Comparison of ENCODE assay signal across 8 cellular contexts in genomic region chr9:20658677-20659473, GRCh38. TPM values are rescaled to one million over a fixed set of nuclear protein-coding genes. Genes with fewer than 3 reads are reported as not detected.
DNase-seq lines count a peak whose midpoint lies in the region; ATAC-seq and TF ChIP-seq lines count a peak whose summit lies in the region.

No MANE protein-coding gene starts in this region.

- H3K9me3 ChIP-seq in CD4-positive, CD25-positive, alpha-beta regulatory T cell (ENCODE audit: control insufficient read depth in 2 of 2, low read length in 2 of 2): no peaks in the 10 kb centered on the region
- H3K9me3 ChIP-seq in Karpas-422 (ENCODE audit: low read length) (no peaks in the 10 kb centered on the region), muscle layer of colon (ENCODE audit: low read length) (no peaks in the 10 kb centered on the region)

- H3K4me3 Mint-ChIP-seq in CD4-positive, CD25-positive, alpha-beta regulatory T cell: peak overlapping the region in 1 of 4 donors; percentile 90

- H3K9me2 ChIP-seq in Karpas-422 (replicated peaks; ENCODE audit: insufficient read depth, low read length): no peaks in the 10 kb centered on the region

- no peaks in the 10 kb centered on the region for H3K36me3 ChIP-seq in CD4-positive, CD25-positive, alpha-beta regulatory T cell (ENCODE audit: control insufficient read depth, insufficient read depth, low read length)
- H3K36me3 ChIP-seq in Karpas-422 (ENCODE audit: insufficient read depth, low read length) (no peaks in the 10 kb centered on the region), muscle layer of colon (ENCODE audit: insufficient read depth, low read length) (no peaks in the 10 kb centered on the region)

- H3K9ac ChIP-seq in Karpas-422 (ENCODE audit: low read length) (peak overlapping the region; percentile 11; the same call in 1 of the 2 replicates), muscle layer of colon (ENCODE audit: low read length) (no peak overlapping the region)

- no peak for TF ChIP-seq CTCF in choroid plexus epithelial cell (conservative IDR thresholded peaks at IDR 0.05; ENCODE audit: low read depth, low read length)

- peak overlapping the region; percentile 47 to 91 (median 69) for H3K27ac Mint-ChIP-seq in CD4-positive, CD25-positive, alpha-beta regulatory T cell

- peaks cover 0 to 1% (median 0%) of the 10 kb centered on the region in 7 donors for H3K9me3 Mint-ChIP-seq in CD4-positive, CD25-positive, alpha-beta regulatory T cell

- H4K20me1 ChIP-seq in Karpas-422 (ENCODE audit: insufficient read depth, low read depth, low read length): no peaks in the 10 kb centered on the region

- H2AFZ ChIP-seq in Karpas-422 (ENCODE audit: low read length): peak overlapping the region; percentile 81; the same call in 1 of the 2 replicates

- DNase-seq in CD4-positive, CD25-positive, alpha-beta regulatory T cell: peak in 1 of 3 donors; percentile 27
- DNase-seq in Karpas-422 (no peak), choroid plexus epithelial cell (ENCODE audit: low read depth) (peak; percentile 13), superior temporal gyrus (ENCODE audit: extremely low spot score) (no peak)

- H3K4me2 ChIP-seq in Karpas-422 (ENCODE audit: low read depth, low read length, poor library complexity, severe bottlenecking): peak overlapping the region; percentile 61

- peaks cover 13% of the 10 kb centered on the region for H3K4me1 ChIP-seq in CD4-positive, CD25-positive, alpha-beta regulatory T cell (ENCODE audit: control insufficient read depth, insufficient read depth, low read length, poor library complexity, severe bottlenecking)
- H3K4me1 ChIP-seq in Karpas-422 (ENCODE audit: low read length) (peaks cover 5% of the 10 kb centered on the region; the same call in 1 of the 2 replicates), muscle layer of colon (ENCODE audit: insufficient read depth, low read length) (no peaks in the 10 kb centered on the region)

- no peaks in the 10 kb centered on the region for H3K79me2 ChIP-seq in Karpas-422 (ENCODE audit: low read length)

- H3K27me3 ChIP-seq in CD4-positive, CD25-positive, alpha-beta regulatory T cell (ENCODE audit: control insufficient read depth, insufficient read depth, low read length): no peaks in the 10 kb centered on the region
- H3K27me3 ChIP-seq in Karpas-422 (ENCODE audit: low read length) (no peaks in the 10 kb centered on the region), muscle layer of colon (ENCODE audit: control insufficient read depth in 1 of 2, insufficient read depth in 2 of 2, low read length in 2 of 2) (no peaks in the 10 kb centered on the region)

- H3K4me1 Mint-ChIP-seq in CD4-positive, CD25-positive, alpha-beta regulatory T cell: peaks cover 0 to 8% (median 2%) of the 10 kb centered on the region in 4 donors

- H3K36me3 Mint-ChIP-seq in CD4-positive, CD25-positive, alpha-beta regulatory T cell: no peaks in the 10 kb centered on the region

- ATAC-seq in CD4-positive, CD25-positive, alpha-beta regulatory T cell (ENCODE audit: low read depth in 2 of 2): peak in 1 of 2 donors; percentile 31
- ATAC-seq in HG02884 (IDR thresholded peaks at IDR 0.05; ENCODE audit: unreplicated experiment) (no peak), HG02981 (IDR thresholded peaks at IDR 0.05; ENCODE audit: unreplicated experiment) (no peak), HG02571 (IDR thresholded peaks at IDR 0.05; ENCODE audit: unreplicated experiment) (no peak)

- no peak overlapping the region for H3K27ac ChIP-seq in CD4-positive, CD25-positive, alpha-beta regulatory T cell (ENCODE audit: insufficient read depth, low read length, poor library complexity, severe bottlenecking)
- H3K27ac ChIP-seq in Karpas-422 (ENCODE audit: low read length): no peak overlapping the region
- no peak overlapping the region for H3K27ac ChIP-seq in muscle layer of colon (ENCODE audit: low read depth, low read length)

- peak overlapping the region; percentile 79 for H3K4me3 ChIP-seq in CD4-positive, CD25-positive, alpha-beta regulatory T cell (ENCODE audit: low read depth, low read length)
- H3K4me3 ChIP-seq in Karpas-422 (ENCODE audit: low read length): peak overlapping the region; percentile 60
- peak overlapping the region; percentile 55 for H3K4me3 ChIP-seq in choroid plexus epithelial cell (ENCODE audit: low read depth, low read length)
- H3K4me3 ChIP-seq in muscle layer of colon (ENCODE audit: low read depth in 1 of 2, low read length in 2 of 2): peak overlapping the region; percentile 2 to 39

- H3K27me3 Mint-ChIP-seq in CD4-positive, CD25-positive, alpha-beta regulatory T cell: peaks cover 4% of the 10 kb centered on the region

RNA-seq across cellular contexts. Expression of gene FOCAD, which starts 25.2 kb away (rescaled TPM):
- 19.6 TPM for total RNA-seq in CD4-positive, CD25-positive, alpha-beta regulatory T cell
- 10 to 100 TPM in 3 of 4 donors, 1 to 10 TPM in 1; 9.0 to 17.2 (median 12.3) TPM for polyA plus RNA-seq in CD4-positive, CD25-positive, alpha-beta regulatory T cell
- total RNA-seq in Karpas-422 (2014; rRNA removed; shearing (Covaris generic); ENCODE audit: low replicate concordance): 9.3 and 34.9 TPM in 2 replicates

RNA-seq across cellular contexts. Expression of gene MLLT3, which starts 36.6 kb away (rescaled TPM):
- total RNA-seq in CD4-positive, CD25-positive, alpha-beta regulatory T cell: 63.2 TPM
- 10 to 100 TPM; 37.6 to 51.8 (median 48.5) TPM for polyA plus RNA-seq in CD4-positive, CD25-positive, alpha-beta regulatory T cell
- 4.0 and 5.8 TPM in 2 replicates for total RNA-seq in Karpas-422 (2014; rRNA removed; shearing (Covaris generic); ENCODE audit: low replicate concordance)

Comparison
In these comparisons a context has a peak if more than half of its experiments do, and no peak if none do; other contexts are left out.
1. H3K4me3 ChIP-seq: peak in every context shown above with its lines; median percentile 79 in CD4-positive, CD25-positive, alpha-beta regulatory T cell; 60 in Karpas-422; 55 in choroid plexus epithelial cell; 20 in muscle layer of colon.